8 cellular contexts compared by ENCODE assay signal in the genomic region with DNA sequence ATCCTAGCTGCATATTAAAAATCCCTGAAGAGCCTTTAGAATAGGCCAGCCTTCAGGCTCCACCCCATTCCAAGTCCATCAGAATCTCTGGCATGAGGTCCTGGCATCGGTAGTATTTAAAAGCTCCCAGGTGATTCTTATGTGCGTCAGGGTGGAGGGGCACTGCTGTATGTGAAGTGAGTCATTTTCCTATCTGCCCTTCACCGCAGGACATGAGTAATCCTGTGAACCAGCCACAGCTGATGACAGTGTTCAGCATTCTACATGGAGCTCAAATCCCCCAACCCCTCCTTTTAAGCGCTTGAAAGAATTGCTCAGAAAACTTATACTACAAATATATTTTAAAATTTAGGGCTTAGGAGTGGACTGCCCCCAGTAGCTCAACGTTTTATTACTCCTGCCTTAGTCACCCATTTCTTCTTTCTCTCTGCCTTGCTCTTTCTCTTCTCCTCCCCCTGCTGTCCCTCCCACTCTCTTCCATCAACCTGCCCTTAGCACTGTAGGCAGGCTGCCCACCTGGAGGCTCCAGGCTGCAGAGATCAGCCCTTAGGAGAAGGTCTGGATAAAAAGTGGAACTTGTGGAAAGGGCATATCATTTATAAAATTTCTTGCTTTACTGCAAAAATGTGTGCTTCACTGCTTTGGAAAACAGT.
DNase-seq lines count a peak whose midpoint lies in the region; ATAC-seq and TF ChIP-seq lines count a peak whose summit lies in the region.

No MANE protein-coding gene starts in this region.

- H3K79me1 ChIP-seq in H9 (ENCODE audit: insufficient read depth, low read depth, low read length, poor library complexity, severe bottlenecking), result no peaks in the 10 kb centered on the region

- no peaks in the 10 kb centered on the region for H3K79me2 ChIP-seq in H9 (ENCODE audit: insufficient read depth, low read length)

- no peak overlapping the region for H3K18ac ChIP-seq in H9 (ENCODE audit: insufficient read length, low read depth, low read length)

- no peak overlapping the region for H2AFZ ChIP-seq in H9 (ENCODE audit: low read length)

- no peak overlapping the region for H3K14ac ChIP-seq in H9 (ENCODE audit: insufficient read depth, low read length)

- no peak overlapping the region for H2BK20ac ChIP-seq in H9 (ENCODE audit: low read depth, low read length, poor library complexity, severe bottlenecking)

- no peaks in the 10 kb centered on the region; the same call in 1 of the 2 replicates for H3K27me3 ChIP-seq in H9 (ENCODE audit: insufficient read depth, low read length)

- TF ChIP-seq POLR2A in GM18505 (IDR thresholded peaks at IDR 0.05; ENCODE audit: borderline replicate concordance, extremely low read depth, insufficient read depth, insufficient read length), result no peak

- H3K4me3 Mint-ChIP-seq in H9, result no peak overlapping the region
- peak overlapping the region; percentile 11 for H3K4me3 Mint-ChIP-seq in activated CD8-positive, alpha-beta T cell treated with anti-CD3 and anti-CD28 coated beads for 36 hours

- no peak overlapping the region for H2BK15ac ChIP-seq in H9 (ENCODE audit: low read depth, low read length)

- no peak overlapping the region for H3K4ac ChIP-seq in H9 (ENCODE audit: low read depth, low read length)

- H4K8ac ChIP-seq in H9 (replicated peaks; ENCODE audit: insufficient read length, low read depth, low read length), result no peak overlapping the region

- no peak overlapping the region for H3K56ac ChIP-seq in H9 (ENCODE audit: insufficient read length, low read depth, low read length)

- H3K27ac Mint-ChIP-seq in H9, result no peak overlapping the region
- H3K27ac Mint-ChIP-seq in activated CD8-positive, alpha-beta T cell treated with anti-CD3 and anti-CD28 coated beads for 36 hours, result peak overlapping the region; percentile 25

- H3K23ac ChIP-seq in H9 (ENCODE audit: insufficient read length, low read depth, low read length), result no peak overlapping the region

- H3K36me3 Mint-ChIP-seq in H9 (ENCODE audit: insufficient read depth in 1 of 3, low read depth in 3 of 3), result peaks cover 0 to 7% (median 2%) of the 10 kb centered on the region in 3 experiments; a peak in 2 of 7 replicates
- H3K36me3 Mint-ChIP-seq in activated CD8-positive, alpha-beta T cell treated with anti-CD3 and anti-CD28 coated beads for 36 hours (ENCODE audit: low read depth), result no peaks in the 10 kb centered on the region

- H3K4me2 ChIP-seq in H9 (ENCODE audit: insufficient read depth, insufficient read length, low read length), result no peak overlapping the region

- H2BK12ac ChIP-seq in H9 (ENCODE audit: insufficient read length, low read depth, low read length), result no peak overlapping the region

- ATAC-seq in GM18505 (IDR thresholded peaks at IDR 0.05; ENCODE audit: unreplicated experiment), result peak; percentile 97
- ATAC-seq in activated CD8-positive, alpha-beta T cell treated with anti-CD3 and anti-CD28 coated beads for 36 hours, result peak; percentile 99

- no peaks in the 10 kb centered on the region for H4K20me1 ChIP-seq in H9 (ENCODE audit: control insufficient read depth, insufficient read depth, insufficient read length)

- no peaks in the 10 kb centered on the region for H3K23me2 ChIP-seq in H9 (ENCODE audit: insufficient read length, low read depth, low read length, poor library complexity, severe bottlenecking)

- POLR2A ChIA-PET in activated CD8-positive, alpha-beta T cell treated with anti-CD3 and anti-CD28 coated beads for 36 hours (lab: Charles Lee), result interaction anchor here (0.6 to 1.1 kb wide), 4 partner anchors 9 to 306 kb away, joined by 3 read pairs; no protein-coding TSS in a partner anchor

- H3K4me1 ChIP-seq in H9 (ENCODE audit: insufficient read depth, low read length), result peaks cover 4% of the 10 kb centered on the region

- H2BK5ac ChIP-seq in H9 (ENCODE audit: insufficient read length, low read length), result no peak overlapping the region

- no peak overlapping the region for H4K5ac ChIP-seq in H9 (ENCODE audit: insufficient read length, low read depth, low read length)

- DNase-seq in H9 (peak; percentile 55), LoVo (ENCODE audit: low spot score) (peak; percentile 89), glomerular visceral epithelial cell (ENCODE audit: extremely low spot score) (peak; percentile 96), NCI-H187 treated with DMSO at 0.1 percent for 48 hours (lab: John Stamatoyannopoulos, UW) (no peak), globus pallidus (ENCODE audit: low spot score) (no peak)
- DNase-seq in activated CD8-positive, alpha-beta T cell treated with anti-CD3 and anti-CD28 coated beads for 36 hours, result peak; percentile 90
- DNase-seq in stimulated activated CD8-positive, alpha-beta memory T cell treated with anti-CD3 and anti-CD28 coated beads, Interleukin-4, amount 100 ng/mL, for 48 hours, result peak; percentile 72

- CTCF ChIA-PET in activated CD8-positive, alpha-beta T cell treated with anti-CD3 and anti-CD28 coated beads for 36 hours (lab: Charles Lee), result interaction anchor here (0.6 to 1.8 kb wide), 6 partner anchors 9 to 204 kb away, joined by 3 to 8 read pairs (median 4); no protein-coding TSS in a partner anchor

- no peak overlapping the region for H3K9ac ChIP-seq in H9 (ENCODE audit: extremely low read depth, insufficient read length, low read length)

- H3K27me3 Mint-ChIP-seq in H9 (ENCODE audit: low read depth), result peaks cover 11% of the 10 kb centered on the region
- peaks cover 18% of the 10 kb centered on the region for H3K27me3 Mint-ChIP-seq in activated CD8-positive, alpha-beta T cell treated with anti-CD3 and anti-CD28 coated beads for 36 hours

- WGBS in H9 (ENCODE audit: extremely low coverage, insufficient read length, low lambda C conversion rate), result no CpG with 5 or more reads among the region's 5 CpGs

- peaks cover 17 to 22% of the 10 kb centered on the region in 2 experiments for H3K4me1 Mint-ChIP-seq in H9
- H3K4me1 Mint-ChIP-seq in activated CD8-positive, alpha-beta T cell treated with anti-CD3 and anti-CD28 coated beads for 36 hours (ENCODE audit: low read depth), result peaks cover 14% of the 10 kb centered on the region

- H3K9me3 Mint-ChIP-seq in H9, result no peaks in the 10 kb centered on the region
- no peaks in the 10 kb centered on the region for H3K9me3 Mint-ChIP-seq in activated CD8-positive, alpha-beta T cell treated with anti-CD3 and anti-CD28 coated beads for 36 hours

- intact Hi-C loops in activated CD8-positive, alpha-beta T cell treated with anti-CD3 and anti-CD28 coated beads for 36 hours (cut with micrococcal nuclease), result loop anchor here (10.0 kb wide), 2 partner anchors 79 to 179 kb away; no protein-coding TSS in a partner anchor

- H2AK5ac ChIP-seq in H9 (ENCODE audit: insufficient read length, low read length), result no peak overlapping the region

- no peak overlapping the region for H3K27ac ChIP-seq in H9 (ENCODE audit: insufficient read length, low read depth, low read length)

- H3K9me3 ChIP-seq in H9 (ENCODE audit: control insufficient read depth, low read depth, low read length), result no peaks in the 10 kb centered on the region

- TF ChIP-seq CTCF in H9 (conservative IDR thresholded peaks at IDR 0.05), result no peak; the same call in 2 of the 3 replicates
- no peak for TF ChIP-seq CTCF in activated CD8-positive, alpha-beta T cell treated with anti-CD3 and anti-CD28 coated beads for 36 hours (IDR thresholded peaks at IDR 0.05)

- no peak overlapping the region for H4K91ac ChIP-seq in H9 (ENCODE audit: insufficient read length, low read depth, low read length)

- no peak overlapping the region for H2BK120ac ChIP-seq in H9 (ENCODE audit: low read depth, low read length, poor library complexity, severe bottlenecking)

- H3T11ph ChIP-seq in H9 (ENCODE audit: low read length), result no peak overlapping the region

Comparison
In these comparisons a context has a peak if more than half of its experiments do, and no peak if none do; other contexts are left out.
1. DNase-seq: peak in H9 (single experiment), LoVo (single experiment), activated CD8-positive, alpha-beta T cell treated with anti-CD3 and anti-CD28 coated beads for 36 hours (single experiment), glomerular visceral epithelial cell (single experiment) and stimulated activated CD8-positive, alpha-beta memory T cell treated with anti-CD3 and anti-CD28 coated beads, Interleukin-4, amount 100 ng/mL, for 48 hours (single experiment); none in NCI-H187 treated with DMSO at 0.1 percent for 48 hours (single experiment) and globus pallidus (single experiment).